8 cellular contexts compared by ENCODE assay signal in genomic region chr1:68111804-68112436, GRCh38.
DNase-seq lines count a peak whose midpoint lies in the region; ATAC-seq and TF ChIP-seq lines count a peak whose summit lies in the region.

No MANE protein-coding gene starts in this region.

- TF ChIP-seq CTCF in nephron (IDR thresholded peaks at IDR 0.05; ENCODE audit: unreplicated experiment in 3 of 3): peak; percentile 62 to 73 (median 72)

- in situ Hi-C loops in Caki2 (cut with HindIII; ENCODE audit: low pct_unique_long_range_greater_than_20kb, low sequenced_read_pairs): no loop called here

- intact Hi-C loops in activated T-helper 2 cell treated with anti-CD3 and anti-CD28 coated beads, Interferon-gamma antibody, Interleukin-2, Interleukin-4, amounts not matched to agents 10 μg/mL and 5 μg/mL and 100 μg/mL, durations not matched to agents 14 hours and 24 hours and 36 hours (cut with micrococcal nuclease): no loop called here

- no peaks in the 10 kb centered on the region for H3K9me3 Mint-ChIP-seq in nephron
- no peaks in the 10 kb centered on the region for H3K9me3 Mint-ChIP-seq in activated T-helper 2 cell treated with anti-CD3 and anti-CD28 coated beads, Interferon-gamma antibody, Interleukin-2, Interleukin-4, amounts not matched to agents 10 μg/mL and 5 μg/mL and 100 μg/mL, durations not matched to agents 14 hours and 24 hours and 36 hours

- ATAC-seq in HG02885 (IDR thresholded peaks at IDR 0.05; ENCODE audit: poor library complexity, unreplicated experiment) (no peak), GM19328 (IDR thresholded peaks at IDR 0.05; ENCODE audit: unreplicated experiment) (no peak)

- DNase-seq in Caki2 (ENCODE audit: low read depth): peak; percentile 57
- peak; percentile 36 to 38 for DNase-seq in SHP77 (lab: John Stamatoyannopoulos, UW)
- DNase-seq in fibroblast of gingiva (ENCODE audit: low read depth): peak; percentile 89
- DNase-seq in activated T-helper 2 cell treated with anti-CD3 and anti-CD28 coated beads, Interferon-gamma antibody, Interleukin-2, Interleukin-4, amounts not matched to agents 10 μg/mL and 5 μg/mL and 100 μg/mL, durations not matched to agents 14 hours and 24 hours and 36 hours (ENCODE audit: low spot score): no peak

- no peak overlapping the region for H3K4me3 Mint-ChIP-seq in nephron
- no peak overlapping the region for H3K4me3 Mint-ChIP-seq in activated T-helper 2 cell treated with anti-CD3 and anti-CD28 coated beads, Interferon-gamma antibody, Interleukin-2, Interleukin-4, amounts not matched to agents 10 μg/mL and 5 μg/mL and 100 μg/mL, durations not matched to agents 14 hours and 24 hours and 36 hours (ENCODE audit: low read depth)

- no peak for TF ChIP-seq EP300 in Ishikawa (IDR thresholded peaks at IDR 0.05; ENCODE audit: borderline replicate concordance)

- H3K27me3 Mint-ChIP-seq in nephron (ENCODE audit: low read depth): no peaks in the 10 kb centered on the region
- peaks cover 3% of the 10 kb centered on the region for H3K27me3 Mint-ChIP-seq in activated T-helper 2 cell treated with anti-CD3 and anti-CD28 coated beads, Interferon-gamma antibody, Interleukin-2, Interleukin-4, amounts not matched to agents 10 μg/mL and 5 μg/mL and 100 μg/mL, durations not matched to agents 14 hours and 24 hours and 36 hours (ENCODE audit: low read depth)

- TF ChIP-seq RAD21 in Ishikawa (IDR thresholded peaks at IDR 0.05; ENCODE audit: low read depth): peak; percentile 83

- H3K36me3 Mint-ChIP-seq in nephron (ENCODE audit: low read depth): peaks cover 6% of the 10 kb centered on the region
- no peaks in the 10 kb centered on the region for H3K36me3 Mint-ChIP-seq in activated T-helper 2 cell treated with anti-CD3 and anti-CD28 coated beads, Interferon-gamma antibody, Interleukin-2, Interleukin-4, amounts not matched to agents 10 μg/mL and 5 μg/mL and 100 μg/mL, durations not matched to agents 14 hours and 24 hours and 36 hours (ENCODE audit: low read depth)

- H3K27ac Mint-ChIP-seq in nephron: peak overlapping the region; percentile 20 to 75 (median 70)
- no peak overlapping the region for H3K27ac Mint-ChIP-seq in activated T-helper 2 cell treated with anti-CD3 and anti-CD28 coated beads, Interferon-gamma antibody, Interleukin-2, Interleukin-4, amounts not matched to agents 10 μg/mL and 5 μg/mL and 100 μg/mL, durations not matched to agents 14 hours and 24 hours and 36 hours

- peaks cover 24% of the 10 kb centered on the region for H3K4me1 Mint-ChIP-seq in nephron
- peaks cover under 1% of the 10 kb centered on the region for H3K4me1 Mint-ChIP-seq in activated T-helper 2 cell treated with anti-CD3 and anti-CD28 coated beads, Interferon-gamma antibody, Interleukin-2, Interleukin-4, amounts not matched to agents 10 μg/mL and 5 μg/mL and 100 μg/mL, durations not matched to agents 14 hours and 24 hours and 36 hours (ENCODE audit: low read depth)

TF ChIP-seq in Ishikawa, 13 proteins besides CTCF, POLR2A, EP300 and RAD21:
- 0 out of 2 replicates have a peak, but pooled peaks have one; percentile 26 for TF ChIP-seq NFIC (IDR thresholded peaks at IDR 0.05)
- TF ChIP-seq ZBTB7A (IDR thresholded peaks at IDR 0.05; ENCODE audit: low read depth): no peak
